ENCODE assay signal across 25 cellular contexts in genomic region chr7:99320371-99320770, GRCh38. TPM values are rescaled to one million over a fixed set of nuclear protein-coding genes. Genes with fewer than 3 reads are reported as not detected.
"Had no signal": no experiment of that assay in that cellular context is flagged by ENCODE, and none has a peak within 500 bp of the region (broad histone marks: within the 10 kb centered on the region; RNA-seq: fewer than 3 reads in every experiment).

No MANE protein-coding gene starts in this region.

- H3K27me3 Mint-ChIP-seq: IgD-negative memory B cell had no signal

- H3K36me3 Mint-ChIP-seq: IgD-negative memory B cell had no signal

- H3K27ac Mint-ChIP-seq: IgD-negative memory B cell had no signal

- H3K9me3 ChIP-seq: SK-N-SH had no signal

- H3K27ac ChIP-seq: KMS-11, RWPE1 had no signal

- H3K9ac ChIP-seq: KMS-11, SK-N-SH had no signal

- H3K4me3 ChIP-seq: K562 had no signal

- DNase-seq: Kasumi-1, MM.1S, NCI-H1092 treated with DMSO at 0.1 percent for 48 hours, NCI-H1436, NCI-H187, NCI-H2029, NCI-H2081 treated with DMSO at 0.1 percent for 48 hours, NCI-H2171, NCI-H226, NCI-H446, NCI-H510A, NCI-H524 treated with DMSO at 0.1 percent for 48 hours, NCI-H69, NCI-H774, PC-3, SHP77, SK-N-SH, SW 1271 had no signal

- ATAC-seq: K562, Panc1, PC-3 had no signal

- H3K9me3 Mint-ChIP-seq: IgD-negative memory B cell had no signal

RNA-seq across cellular contexts. Expression of gene MYH16, which starts 47.7 kb away (rescaled TPM):
- total RNA-seq: K562, OCI-LY7, SK-MEL-5 had no signal
- polyA plus RNA-seq: IgD-negative memory B cell had no signal
